ENCODE assay signal across 3 cellular contexts in the genomic region with DNA sequence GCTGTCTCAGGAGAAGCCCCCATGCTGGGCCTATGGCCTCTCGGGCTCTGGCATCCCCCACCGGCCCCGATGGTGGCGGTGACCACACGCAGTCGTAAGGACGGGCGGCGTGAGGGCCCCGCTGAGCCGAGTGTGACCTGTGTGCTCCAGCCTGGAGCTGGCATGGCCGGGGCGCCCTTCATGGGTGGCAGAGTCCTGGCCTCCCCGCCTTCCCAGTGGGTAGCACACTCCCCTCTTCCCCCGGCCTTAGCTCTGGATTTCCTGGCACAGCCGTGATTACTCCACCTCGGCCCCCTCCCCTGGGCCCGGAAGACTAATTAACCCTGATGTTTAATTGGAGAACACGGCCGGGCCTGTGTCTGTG.
A peak's percentile ranks its signal among the peaks of the same experiment; 100 is the strongest.
TF ChIP-seq lines count a peak whose summit lies in the region.

No MANE protein-coding gene starts in this region.

TF ChIP-seq in SK-N-SH, 30 proteins besides CTCF, POLR2A, EP300 and RAD21 (continued from another document):
- TF ChIP-seq JUND (IDR thresholded peaks at IDR 0.05) (no peak), MEF2A (IDR thresholded peaks at IDR 0.05; ENCODE audit: borderline replicate concordance, low read depth) (no peak), MXI1 (IDR thresholded peaks at IDR 0.05; ENCODE audit: low read depth, low read length) (no peak), CHD2 (IDR thresholded peaks at IDR 0.05; ENCODE audit: low read length, partially characterized antibody) (no peak), SMC3 (IDR thresholded peaks at IDR 0.05; ENCODE audit: low read depth, low read length) (no peak), FOXJ3 (CRISPR knock-in tag; IDR thresholded peaks at IDR 0.05) (no peak), FOSL2 (IDR thresholded peaks at IDR 0.05; ENCODE audit: borderline replicate concordance, low read depth) (no peak), GATA2 (CRISPR knock-in tag; IDR thresholded peaks at IDR 0.05) (no peak), NRF1 (IDR thresholded peaks at IDR 0.05; ENCODE audit: low read depth, low read length) (no peak), ELF1 (IDR thresholded peaks at IDR 0.05) (no peak), YY1 (IDR thresholded peaks at IDR 0.05; ENCODE audit: low read depth) (no peak)
- TF ChIP-seq, protein P1, sequence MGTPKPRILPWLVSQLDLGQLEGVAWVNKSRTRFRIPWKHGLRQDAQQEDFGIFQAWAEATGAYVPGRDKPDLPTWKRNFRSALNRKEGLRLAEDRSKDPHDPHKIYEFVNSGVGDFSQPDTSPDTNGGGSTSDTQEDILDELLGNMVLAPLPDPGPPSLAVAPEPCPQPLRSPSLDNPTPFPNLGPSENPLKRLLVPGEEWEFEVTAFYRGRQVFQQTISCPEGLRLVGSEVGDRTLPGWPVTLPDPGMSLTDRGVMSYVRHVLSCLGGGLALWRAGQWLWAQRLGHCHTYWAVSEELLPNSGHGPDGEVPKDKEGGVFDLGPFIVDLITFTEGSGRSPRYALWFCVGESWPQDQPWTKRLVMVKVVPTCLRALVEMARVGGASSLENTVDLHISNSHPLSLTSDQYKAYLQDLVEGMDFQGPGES (IDR thresholded peaks at IDR 0.05; ENCODE audit: low read depth, low read length) = no peak
- TF ChIP-seq, protein P2, sequence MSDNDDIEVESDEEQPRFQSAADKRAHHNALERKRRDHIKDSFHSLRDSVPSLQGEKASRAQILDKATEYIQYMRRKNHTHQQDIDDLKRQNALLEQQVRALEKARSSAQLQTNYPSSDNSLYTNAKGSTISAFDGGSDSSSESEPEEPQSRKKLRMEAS (IDR thresholded peaks at IDR 0.05; ENCODE audit: low read depth) = no peak
- TF ChIP-seq, protein P3, sequence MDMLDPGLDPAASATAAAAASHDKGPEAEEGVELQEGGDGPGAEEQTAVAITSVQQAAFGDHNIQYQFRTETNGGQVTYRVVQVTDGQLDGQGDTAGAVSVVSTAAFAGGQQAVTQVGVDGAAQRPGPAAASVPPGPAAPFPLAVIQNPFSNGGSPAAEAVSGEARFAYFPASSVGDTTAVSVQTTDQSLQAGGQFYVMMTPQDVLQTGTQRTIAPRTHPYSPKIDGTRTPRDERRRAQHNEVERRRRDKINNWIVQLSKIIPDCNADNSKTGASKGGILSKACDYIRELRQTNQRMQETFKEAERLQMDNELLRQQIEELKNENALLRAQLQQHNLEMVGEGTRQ (IDR thresholded peaks at IDR 0.05; ENCODE audit: borderline replicate concordance, low read depth, low read length) = no peak
- TF ChIP-seq, protein P4, sequence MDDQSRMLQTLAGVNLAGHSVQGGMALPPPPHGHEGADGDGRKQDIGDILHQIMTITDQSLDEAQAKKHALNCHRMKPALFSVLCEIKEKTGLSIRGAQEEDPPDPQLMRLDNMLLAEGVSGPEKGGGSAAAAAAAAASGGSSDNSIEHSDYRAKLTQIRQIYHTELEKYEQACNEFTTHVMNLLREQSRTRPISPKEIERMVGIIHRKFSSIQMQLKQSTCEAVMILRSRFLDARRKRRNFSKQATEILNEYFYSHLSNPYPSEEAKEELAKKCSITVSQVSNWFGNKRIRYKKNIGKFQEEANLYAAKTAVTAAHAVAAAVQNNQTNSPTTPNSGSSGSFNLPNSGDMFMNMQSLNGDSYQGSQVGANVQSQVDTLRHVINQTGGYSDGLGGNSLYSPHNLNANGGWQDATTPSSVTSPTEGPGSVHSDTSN (IDR thresholded peaks at IDR 0.05) = no peak
TF ChIP-seq in SK-N-SH: peak in this region for 0.

TF ChIP-seq in SK-N-SH treated with all-trans-retinoic acid at 6 μM for 48 hours, 23 proteins besides CTCF, POLR2A, EP300 and RAD21:
- TF ChIP-seq, protein P5, sequence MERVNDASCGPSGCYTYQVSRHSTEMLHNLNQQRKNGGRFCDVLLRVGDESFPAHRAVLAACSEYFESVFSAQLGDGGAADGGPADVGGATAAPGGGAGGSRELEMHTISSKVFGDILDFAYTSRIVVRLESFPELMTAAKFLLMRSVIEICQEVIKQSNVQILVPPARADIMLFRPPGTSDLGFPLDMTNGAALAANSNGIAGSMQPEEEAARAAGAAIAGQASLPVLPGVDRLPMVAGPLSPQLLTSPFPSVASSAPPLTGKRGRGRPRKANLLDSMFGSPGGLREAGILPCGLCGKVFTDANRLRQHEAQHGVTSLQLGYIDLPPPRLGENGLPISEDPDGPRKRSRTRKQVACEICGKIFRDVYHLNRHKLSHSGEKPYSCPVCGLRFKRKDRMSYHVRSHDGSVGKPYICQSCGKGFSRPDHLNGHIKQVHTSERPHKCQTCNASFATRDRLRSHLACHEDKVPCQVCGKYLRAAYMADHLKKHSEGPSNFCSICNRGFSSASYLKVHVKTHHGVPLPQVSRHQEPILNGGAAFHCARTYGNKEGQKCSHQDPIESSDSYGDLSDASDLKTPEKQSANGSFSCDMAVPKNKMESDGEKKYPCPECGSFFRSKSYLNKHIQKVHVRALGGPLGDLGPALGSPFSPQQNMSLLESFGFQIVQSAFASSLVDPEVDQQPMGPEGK (CRISPR knock-in tag; IDR thresholded peaks at IDR 0.05; ENCODE audit: borderline replicate concordance) = no peak
- no peak for TF ChIP-seq RARB (CRISPR knock-in tag; IDR thresholded peaks at IDR 0.05)
- no peak for TF ChIP-seq GLIS3 (CRISPR knock-in tag; IDR thresholded peaks at IDR 0.05)
- TF ChIP-seq ISL1 (CRISPR knock-in tag; IDR thresholded peaks at IDR 0.05) = no peak

TF ChIP-seq in HEK293, 187 proteins besides CTCF, POLR2A, EP300 and RAD21 (continued from another document):
- TF ChIP-seq, protein P5 (tag by site-specific recombination; IDR thresholded peaks at IDR 0.05) = 0 out of 2 replicates have a peak, but pooled peaks have one; percentile 10
- TF ChIP-seq, protein P4 (CRISPR knock-in tag; IDR thresholded peaks at IDR 0.05) = no peak
- TF ChIP-seq RBAK (tag by site-specific recombination; IDR thresholded peaks at IDR 0.05) (no peak), ZNF341 (tag by site-specific recombination; IDR thresholded peaks at IDR 0.05; ENCODE audit: low read depth) (peak; percentile 59)
- TF ChIP-seq, protein P6, sequence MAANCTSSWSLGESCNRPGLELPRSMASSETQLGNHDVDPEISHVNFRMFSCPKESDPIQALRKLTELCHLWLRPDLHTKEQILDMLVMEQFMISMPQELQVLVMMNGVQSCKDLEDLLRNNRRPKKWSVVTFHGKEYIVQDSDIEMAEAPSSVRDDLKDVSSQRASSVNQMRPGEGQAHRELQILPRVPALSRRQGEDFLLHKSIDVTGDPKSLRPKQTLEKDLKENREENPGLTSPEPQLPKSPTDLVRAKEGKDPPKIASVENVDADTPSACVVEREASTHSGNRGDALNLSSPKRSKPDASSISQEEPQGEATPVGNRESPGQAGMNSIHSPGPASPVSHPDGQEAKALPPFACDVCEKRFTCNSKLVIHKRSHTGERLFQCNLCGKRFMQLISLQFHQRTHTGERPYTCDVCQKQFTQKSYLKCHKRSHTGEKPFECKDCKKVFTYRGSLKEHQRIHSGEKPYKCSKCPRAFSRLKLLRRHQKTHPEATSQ (tag by site-specific recombination; IDR thresholded peaks at IDR 0.05) = no peak
TF ChIP-seq in HEK293: peak in this region for 3.
